In the genomic region with DNA sequence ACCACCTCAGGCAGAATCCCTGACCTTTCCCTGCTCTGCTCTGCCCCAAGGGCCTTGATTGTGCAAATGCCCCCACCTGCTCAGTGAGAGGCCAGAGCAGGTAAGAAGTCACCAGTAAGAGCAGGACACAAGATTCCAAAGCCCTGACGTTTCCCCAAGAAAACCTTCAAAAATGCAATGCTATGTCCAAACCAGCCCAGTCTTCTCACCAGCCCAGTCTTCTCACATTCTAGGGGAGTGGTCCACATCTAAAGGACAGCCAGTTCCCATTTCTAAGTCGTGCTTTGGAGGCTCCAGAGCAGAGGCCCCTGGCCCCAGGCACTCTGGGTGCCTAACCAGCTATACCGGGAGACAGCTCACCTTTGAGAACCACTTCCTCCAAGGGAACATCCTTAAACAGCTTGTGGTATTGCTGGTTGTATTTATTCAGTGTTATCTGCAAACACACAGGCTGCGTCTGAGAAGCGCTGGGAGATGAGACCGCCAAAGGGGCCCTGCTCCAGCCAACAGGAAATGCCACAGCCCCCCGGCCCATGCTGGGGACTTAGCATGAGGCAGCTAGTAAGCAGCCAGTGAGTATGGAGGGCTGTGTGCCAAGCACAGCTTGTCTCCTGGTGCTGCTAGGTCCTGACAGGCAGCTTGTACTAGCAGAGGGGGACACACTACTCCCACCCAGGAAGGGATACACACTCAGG, we compare ENCODE assay signal across 13 cellular contexts. TPM values are rescaled to one million over a fixed set of nuclear protein-coding genes. Genes with fewer than 3 reads are reported as not detected.
DNase-seq lines count a peak whose midpoint lies in the region; ATAC-seq and TF ChIP-seq lines count a peak whose summit lies in the region.
"Had no signal": no experiment of that assay in that cellular context is flagged by ENCODE, and none has a peak within 500 bp of the region (broad histone marks: within the 10 kb centered on the region; RNA-seq: fewer than 3 reads in every experiment).

No MANE protein-coding gene starts in this region.

- no peak overlapping the region for H3K4me3 ChIP-seq in MG63
- H3K4me3 ChIP-seq: ovary had no signal

- no peak for ATAC-seq in sciatic nerve

- no peaks in the 10 kb centered on the region for H3K9me3 ChIP-seq in MG63
- H3K9me3 ChIP-seq: ovary had no signal

- peak overlapping the region; percentile 46 for H3K4me3 Mint-ChIP-seq in MCF 10A (ENCODE audit: unreplicated experiment)
- H3K4me3 Mint-ChIP-seq in mesothelial cell of epicardium = peak overlapping the region; percentile 24

- TF ChIP-seq CTCF in MCF 10A (IDR thresholded peaks at IDR 0.05; ENCODE audit: unreplicated experiment) = no peak
- TF ChIP-seq CTCF in mesothelial cell of epicardium (IDR thresholded peaks at IDR 0.05; ENCODE audit: unreplicated experiment) = no peak

- in situ Hi-C loops in G401 (cut with HindIII; ENCODE audit: low sequenced_read_pairs) = no loop called here

- peak; percentile 59 for DNase-seq in G401 (ENCODE audit: low spot score)
- DNase-seq in MG63 = peak; percentile 14
- peak; percentile 54 for DNase-seq in MCF 10A (ENCODE audit: unreplicated experiment)
- peak in 1 of 2 experiments; percentile 59 for DNase-seq in mesothelial cell of epicardium (ENCODE audit: low spot score in 2 of 2, unreplicated experiment in 2 of 2)
- no peak for DNase-seq in CD1c-positive myeloid dendritic cell (ENCODE audit: extremely low spot score)
- DNase-seq in stimulated activated CD4-positive, alpha-beta T cell treated with anti-CD3 and anti-CD28 coated beads, Interleukin-1b, Interleukin-23, amount 100 ng/mL, for 48 hours = no peak
- DNase-seq in NOMO-1 treated with DMSO at 0.1 percent for 48 hours (lab: John Stamatoyannopoulos, UW; ENCODE audit: unreplicated experiment) = no peak
- DNase-seq in sciatic nerve (ENCODE audit: low spot score) = no peak
- DNase-seq: activated effector memory CD4-positive, alpha-beta T cell treated with Interleukin-2 at 50 U/mL for 16 hours; HCEC 1CT; NCI-H2171 had no signal

- H3K36me3 Mint-ChIP-seq in MCF 10A (ENCODE audit: insufficient read depth, unreplicated experiment) (no peaks in the 10 kb centered on the region), mesothelial cell of epicardium (no peaks in the 10 kb centered on the region)

- intact Hi-C loops in MCF 10A (cut with micrococcal nuclease) (no loop called here), sciatic nerve (cut with DNase I) (loop anchor here (10.0 kb wide), 1 partner anchor 423 kb away; no protein-coding TSS in a partner anchor)

- BruUV-seq in MCF 10A (replicated peaks; lab: Mats Ljungman, UMichigan) = no TSS peak

- H3K9me3 Mint-ChIP-seq in MCF 10A (ENCODE audit: unreplicated experiment) = no peaks in the 10 kb centered on the region
- H3K9me3 Mint-ChIP-seq in mesothelial cell of epicardium = no peaks in the 10 kb centered on the region

- no peaks in the 10 kb centered on the region for H3K27me3 Mint-ChIP-seq in MCF 10A (ENCODE audit: insufficient read depth, unreplicated experiment)
- no peaks in the 10 kb centered on the region for H3K27me3 Mint-ChIP-seq in mesothelial cell of epicardium (ENCODE audit: low read depth)

- no peaks in the 10 kb centered on the region for H3K27me3 ChIP-seq in MG63
- H3K27me3 ChIP-seq: ovary had no signal

- no peaks in the 10 kb centered on the region for H3K36me3 ChIP-seq in MG63
- H3K36me3 ChIP-seq: ovary had no signal

- CTCF ChIA-PET in MCF 10A (lab: Yijun Ruan, JAX) = interaction anchor here (0.5 to 1.6 kb wide), 2 partner anchors 12 to 1122 kb away, joined by 3 to 8 read pairs; no protein-coding TSS in a partner anchor

- H3K4me1 Mint-ChIP-seq in MCF 10A (ENCODE audit: insufficient read depth, unreplicated experiment) = peaks cover 22% of the 10 kb centered on the region
- peaks cover 36% of the 10 kb centered on the region for H3K4me1 Mint-ChIP-seq in mesothelial cell of epicardium

- peak overlapping the region; percentile 95 for H3K27ac Mint-ChIP-seq in MCF 10A (ENCODE audit: low read depth, unreplicated experiment)
- H3K27ac Mint-ChIP-seq in mesothelial cell of epicardium = peak overlapping the region; percentile 94

- POLR2A ChIA-PET in MCF 10A (lab: Yijun Ruan, JAX) = interaction anchor here (0.6 to 1.9 kb wide), 9 partner anchors 9 to 414 kb away, joined by 3 to 11 read pairs (median 3); a partner anchor contains a TSS

RNA-seq across cellular contexts. Expression of a gene that starts 29.3 kb away (rescaled TPM):
- total RNA-seq in G401 (2014; rRNA removed; shearing (Covaris generic)) = not detected in 2 replicates
- not detected in 2 replicates for total RNA-seq in MG63 (2014; rRNA removed; shearing (Covaris generic); ENCODE audit: low replicate concordance)
- total RNA-seq in MCF 10A (2022) (0.42 and 0.93 TPM in 2 replicates), mesothelial cell of epicardium (2.0 to 3.5 TPM (median 2.6 TPM) in 3 replicates), sciatic nerve (6.7 TPM)
- total RNA-seq: T-helper 2 cell treated with Interferon-gamma antibody and Interleukin-4, amounts not matched to agents 100 ng/mL and 5 ng/mL, for 36 hours had no signal

RNA-seq across cellular contexts. Expression of a gene that starts 50.1 kb away (rescaled TPM):
- 1.4 and 4.4 TPM in 2 replicates for total RNA-seq in G401 (2014; rRNA removed; shearing (Covaris generic))
- 0.84 and 1.7 TPM in 2 replicates for total RNA-seq in MG63 (2014; rRNA removed; shearing (Covaris generic); ENCODE audit: low replicate concordance)
- total RNA-seq in MCF 10A (2022) = 3.8 and 5.0 TPM in 2 replicates
- 3.7 to 5.3 TPM (median 4.7 TPM) in 3 replicates for total RNA-seq in mesothelial cell of epicardium
- total RNA-seq in sciatic nerve = 2.4 TPM

RNA-seq across cellular contexts. Expression of a gene that starts 50.3 kb away (rescaled TPM):
- total RNA-seq in G401 (2014; rRNA removed; shearing (Covaris generic)) = 10.7 and 21.1 TPM in 2 replicates
- total RNA-seq in MG63 (2014; rRNA removed; shearing (Covaris generic); ENCODE audit: low replicate concordance) = 21.1 and 22.6 TPM in 2 replicates
- total RNA-seq in MCF 10A (2022) = 29.7 and 40.8 TPM in 2 replicates
- 70.1 to 86.1 TPM (median 79.5 TPM) in 3 replicates for total RNA-seq in mesothelial cell of epicardium
- total RNA-seq in sciatic nerve = 98.7 TPM

Comparison
In these comparisons a context has a peak if more than half of its experiments do, and no peak if none do; other contexts are left out.
1. DNase-seq: peak in G401 (single experiment), MG63 (single experiment) and MCF 10A (single experiment); none in CD1c-positive myeloid dendritic cell (single experiment), stimulated activated CD4-positive, alpha-beta T cell treated with anti-CD3 and anti-CD28 coated beads, Interleukin-1b, Interleukin-23, amount 100 ng/mL, for 48 hours (single experiment), NOMO-1 treated with DMSO at 0.1 percent for 48 hours (single experiment) and sciatic nerve (single experiment).